In the genomic region with DNA sequence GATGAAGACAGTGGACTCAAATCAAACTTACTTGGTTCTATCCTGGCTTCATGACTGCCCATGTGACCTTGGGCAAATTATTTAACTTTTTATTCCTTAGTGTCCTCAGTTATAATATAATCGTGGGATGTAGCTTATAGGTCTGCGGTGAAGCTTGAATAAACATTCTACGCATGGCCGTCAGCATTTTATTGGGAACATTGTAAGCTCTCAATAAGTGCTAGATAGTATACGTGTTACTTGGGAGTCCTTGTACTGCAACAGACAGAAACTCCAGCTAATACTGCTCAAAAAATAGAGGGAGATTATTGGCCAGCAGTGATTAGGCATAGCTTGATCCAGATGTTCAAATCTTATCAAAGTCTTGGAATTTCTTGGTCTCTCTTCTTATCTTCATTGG, we compare ENCODE assay signal across 24 cellular contexts.
"Had no signal": no experiment of that assay in that cellular context is flagged by ENCODE, and none has a peak within 500 bp of the region (broad histone marks: within the 10 kb centered on the region; RNA-seq: fewer than 3 reads in every experiment).

No MANE protein-coding gene starts in this region.

- H3K27ac Mint-ChIP-seq: mesothelial cell of epicardium, naive B cell had no signal

- ATAC-seq: gastrocnemius medialis, heart right ventricle, left cardiac atrium, left lung, left ventricle myocardium superior, lower lobe of right lung, mucosa of descending colon had no signal

- DNase-seq: dermis blood vessel endothelial cell; dorsolateral prefrontal cortex; effector CD4-positive, alpha-beta T cell; effector memory CD4-positive, alpha-beta T cell; foreskin fibroblast; foreskin melanocyte; gastrocnemius medialis; glutamatergic neuron; head of caudate nucleus; heart right ventricle; hippocampal formation; left cardiac atrium; left lung; left ventricle myocardium superior; lower lobe of right lung; mesenchymal stem cell; mucosa of descending colon; naive B cell had no signal

- H3K9me3 ChIP-seq: esophagus muscularis mucosa, gastrocnemius medialis, heart right ventricle, left lung, lower lobe of right lung, mucosa of descending colon had no signal

- H3K4me1 Mint-ChIP-seq: mesothelial cell of epicardium, naive B cell had no signal

- H3K4me3 Mint-ChIP-seq: mesothelial cell of epicardium, naive B cell had no signal

- H3K27ac ChIP-seq: coronary artery, dorsolateral prefrontal cortex, esophagus muscularis mucosa, gastrocnemius medialis, heart right ventricle, left lung, lower lobe of right lung had no signal

- H3K36me3 Mint-ChIP-seq: naive B cell had no signal

- H3K4me1 ChIP-seq: esophagus muscularis mucosa, gastrocnemius medialis, heart right ventricle, left lung, lower lobe of right lung had no signal

- FAIRE-seq: endothelial cell of umbilical vein, islet of Langerhans, keratinocyte had no signal

- H3K4me3 ChIP-seq: coronary artery, dorsolateral prefrontal cortex, esophagus muscularis mucosa, gastrocnemius medialis, heart right ventricle, left lung, lower lobe of right lung, mucosa of descending colon had no signal
